ENCODE assay signal across 25 cellular contexts in the genomic region with DNA sequence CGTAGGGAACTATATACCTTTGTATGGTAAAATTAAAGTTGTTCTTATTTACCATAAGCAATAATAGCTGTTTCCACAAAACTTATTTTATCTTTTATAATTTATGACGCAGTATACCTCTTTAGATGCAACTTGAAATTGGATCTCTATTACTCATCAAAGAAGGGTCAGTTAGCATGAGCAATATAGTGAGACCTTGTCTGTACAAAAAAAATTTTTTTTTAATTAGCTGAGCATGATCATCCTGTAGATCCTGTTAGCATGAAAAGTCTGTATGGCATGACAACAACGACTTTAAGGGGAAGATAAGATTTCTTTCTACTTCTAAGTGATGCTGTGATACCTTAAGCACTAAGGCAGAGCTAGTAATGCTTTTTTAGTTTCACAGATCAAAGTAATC.
"Had no signal": no experiment of that assay in that cellular context is flagged by ENCODE, and none has a peak within 500 bp of the region (broad histone marks: within the 10 kb centered on the region; RNA-seq: fewer than 3 reads in every experiment).

No MANE protein-coding gene starts in this region.

- H3K79me2 ChIP-seq: parathyroid adenoma had no signal

- DNase-seq: islet precursor cell; left ventricle myocardium inferior; mesendoderm; naive B cell; natural killer cell; nephron progenitor cell; occipital lobe; psoas muscle; stimulated activated CD4-positive, alpha-beta T cell treated with anti-CD3 and anti-CD28 coated beads, Interleukin-12 subunit alpha, Interleukin-12 subunit beta, amount 100 ng/mL, for 4 hours; stimulated activated CD4-positive, alpha-beta T cell treated with anti-CD3 and anti-CD28 coated beads, Interleukin-15, amount 100 ng/mL, for 24 hours; stimulated activated CD4-positive, alpha-beta T cell treated with anti-CD3 and anti-CD28 coated beads, Interleukin-2, amount 100 ng/mL, for 24 hours; stimulated activated CD4-positive, alpha-beta T cell treated with anti-CD3 and anti-CD28 coated beads, Interleukin-4, amount 100 ng/mL, for 1 hour; stimulated activated naive B cell treated with anti-CD40 and anti-IgM and Interleukin-4, amounts not matched to agents 10 μg/mL and 1 μg/mL and 100 μg/mL, for 72 hours; stimulated activated naive CD8-positive, alpha-beta T cell treated with anti-CD3 and anti-CD28 coated beads, Interleukin-15, Interleukin-2, amounts not matched to agents 100 U/mL and 50 U/mL, for 24 hours; stomach; testis; thyroid gland; transverse colon; upper lobe of left lung had no signal

- H3K36me3 ChIP-seq: neural progenitor cell, neutrophil, transverse colon, upper lobe of left lung had no signal

- H3K4me2 ChIP-seq: hepatocyte, neural progenitor cell had no signal

- H3K27me3 ChIP-seq: hepatocyte, stomach, testis, thyroid gland, transverse colon, upper lobe of left lung had no signal

- H3K9me3 ChIP-seq: neutrophil, psoas muscle, testis, thyroid gland, transverse colon, upper lobe of left lung had no signal

- H3K4me3 ChIP-seq: hepatocyte, left ventricle myocardium inferior, lung, neural progenitor cell, psoas muscle, skin epidermis, stomach, testis, thyroid gland, transverse colon, upper lobe of left lung had no signal

- H3K9ac ChIP-seq: neural progenitor cell, parathyroid adenoma had no signal

- H3K4me1 ChIP-seq: neural progenitor cell, parathyroid adenoma, testis had no signal

- H3K27ac ChIP-seq: hepatocyte, left ventricle myocardium inferior, neural progenitor cell, neutrophil, parathyroid adenoma, psoas muscle, skin epidermis, stomach, testis, thyroid gland, transverse colon, upper lobe of left lung had no signal

- H2AFZ ChIP-seq: hepatocyte, neural progenitor cell, parathyroid adenoma had no signal
